Comparison of ENCODE assay signal across 8 cellular contexts in the genomic region with DNA sequence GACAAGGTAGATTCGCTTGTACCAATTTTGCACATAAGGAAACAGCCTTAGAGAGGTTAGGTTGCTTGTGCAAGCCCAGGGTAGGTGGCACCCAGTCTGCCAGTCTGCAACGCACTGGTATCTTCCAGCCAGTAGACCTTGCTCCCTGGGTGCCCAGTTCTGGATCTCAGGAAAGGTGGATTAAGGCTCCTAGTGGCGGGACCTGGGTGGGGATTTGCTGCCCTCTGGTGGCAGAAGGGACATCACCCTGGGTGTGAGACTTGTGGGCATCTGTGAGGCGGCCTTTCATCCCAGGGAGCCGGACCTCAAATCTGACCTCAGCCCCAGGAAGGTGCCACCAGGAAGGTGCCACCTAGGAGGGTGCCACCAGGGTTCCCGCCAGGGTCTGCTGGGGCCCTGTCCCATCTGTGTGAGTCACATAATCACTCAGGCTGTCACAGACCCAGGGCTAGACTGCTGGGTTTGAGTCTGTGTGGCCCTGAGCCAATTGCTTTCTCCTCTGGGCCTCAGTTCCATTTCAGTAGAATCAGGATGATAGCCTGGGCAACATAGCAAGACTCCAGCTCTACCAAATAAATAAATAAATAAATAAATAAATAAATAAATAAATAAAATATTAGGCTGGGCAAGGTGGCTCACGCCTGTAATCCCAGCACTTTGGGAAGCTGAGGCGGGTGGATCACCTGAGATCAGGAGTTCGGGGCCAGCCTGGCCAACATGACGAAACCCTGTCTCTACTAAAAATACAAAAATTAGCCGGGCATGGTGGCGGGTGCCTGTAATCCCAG. TPM values are rescaled to one million over a fixed set of nuclear protein-coding genes. Genes with fewer than 3 reads are reported as not detected.
DNase-seq lines count a peak whose midpoint lies in the region; ATAC-seq and TF ChIP-seq lines count a peak whose summit lies in the region.

No MANE protein-coding gene starts in this region.

- no peak overlapping the region for H3K4me3 Mint-ChIP-seq in activated T-cell treated with anti-CD3 and anti-CD28 coated beads, Interleukin-2, amount 50 U/mL, for 4 hours
- H3K4me3 Mint-ChIP-seq in nephron progenitor cell = no peak overlapping the region

- H3K4me2 ChIP-seq in fibroblast of lung (ENCODE audit: extremely low read depth, insufficient read depth, low read length) = no peak overlapping the region

- no peak overlapping the region for H3K27ac ChIP-seq in fibroblast of lung (ENCODE audit: insufficient read depth, low read length)

- no peak overlapping the region for H2AFZ ChIP-seq in fibroblast of lung (ENCODE audit: low read length)

- H3K9ac ChIP-seq in fibroblast of lung (ENCODE audit: insufficient read depth, low read length) = no peak overlapping the region

- no peaks in the 10 kb centered on the region for H3K4me1 ChIP-seq in fibroblast of lung (ENCODE audit: control insufficient read depth, extremely low read depth, insufficient read depth, low read length)

- H3K27me3 Mint-ChIP-seq in activated T-cell treated with anti-CD3 and anti-CD28 coated beads, Interleukin-2, amount 50 U/mL, for 4 hours (ENCODE audit: low read depth) = no peaks in the 10 kb centered on the region
- no peaks in the 10 kb centered on the region for H3K27me3 Mint-ChIP-seq in nephron progenitor cell (ENCODE audit: low read depth, poor library complexity)

- H3K4me1 Mint-ChIP-seq in activated T-cell treated with anti-CD3 and anti-CD28 coated beads, Interleukin-2, amount 50 U/mL, for 4 hours (ENCODE audit: low read depth) = peaks cover 5% of the 10 kb centered on the region
- peaks cover 6% of the 10 kb centered on the region for H3K4me1 Mint-ChIP-seq in nephron progenitor cell

- H3K9me3 ChIP-seq in fibroblast of lung (ENCODE audit: control insufficient read depth, insufficient read depth, low read depth, low read length) = no peaks in the 10 kb centered on the region

- no peak overlapping the region for H3K27ac Mint-ChIP-seq in nephron progenitor cell

- no peaks in the 10 kb centered on the region for H3K27me3 ChIP-seq in fibroblast of lung (ENCODE audit: control insufficient read depth, insufficient read depth, low read length)

- TF ChIP-seq CTCF in fibroblast of lung (conservative IDR thresholded peaks at IDR 0.05 in 1 of 2, IDR thresholded peaks at IDR 0.05 in 1 of 2; ENCODE audit: low read depth in 1 of 2, low read length in 2 of 2) = peak; percentile 83 to 92
- TF ChIP-seq CTCF in nephron progenitor cell (IDR thresholded peaks at IDR 0.05) = peak; percentile 86

- no peaks in the 10 kb centered on the region for H3K9me3 Mint-ChIP-seq in activated T-cell treated with anti-CD3 and anti-CD28 coated beads, Interleukin-2, amount 50 U/mL, for 4 hours
- H3K9me3 Mint-ChIP-seq in nephron progenitor cell = no peaks in the 10 kb centered on the region

- no peaks in the 10 kb centered on the region for H4K20me1 ChIP-seq in fibroblast of lung (ENCODE audit: control insufficient read depth, extremely low read depth, insufficient read depth, low read length)

- H3K36me3 Mint-ChIP-seq in activated T-cell treated with anti-CD3 and anti-CD28 coated beads, Interleukin-2, amount 50 U/mL, for 4 hours (ENCODE audit: insufficient read depth) = peaks cover 7% of the 10 kb centered on the region
- H3K36me3 Mint-ChIP-seq in nephron progenitor cell (ENCODE audit: low read depth) = peaks cover 30% of the 10 kb centered on the region

- H3K4me3 ChIP-seq in fibroblast of lung (replicated peaks in 1 of 4; ENCODE audit: control extremely low read depth in 1 of 4, insufficient read depth in 1 of 4, low read depth in 3 of 4, low read length in 4 of 4) = no peak overlapping the region

- DNase-seq in DMS153 treated with DMSO at 0.1 percent for 48 hours (lab: John Stamatoyannopoulos, UW; ENCODE audit: unreplicated experiment) = peak; percentile 48
- peak in 67 of 76 experiments; percentile 1 to 79 (median 50) for DNase-seq in HUDEP-2 (lab: John Stamatoyannopoulos, UW; ENCODE audit: unreplicated experiment in 76 of 76)
- DNase-seq in OCI-M1 (lab: John Stamatoyannopoulos, UW) = peak; percentile 62
- DNase-seq in activated T-cell treated with anti-CD3 and anti-CD28 coated beads, Interleukin-2, amount 50 U/mL, for 4 hours = peak; percentile 66
- DNase-seq in fibroblast of lung (ENCODE audit: low read depth in 2 of 2) = peak; percentile 47 to 73
- peak; percentile 89 for DNase-seq in nephron progenitor cell
- peak; percentile 56 for DNase-seq in stimulated activated naive CD4-positive, alpha-beta T cell treated with Interleukin-2 at 50 U/mL for 16 hours (lab: John Stamatoyannopoulos, UW)

- H3K36me3 ChIP-seq in fibroblast of lung (ENCODE audit: control insufficient read depth, insufficient read depth, low read length) = peaks cover 6% of the 10 kb centered on the region

- no peaks in the 10 kb centered on the region for H3K79me2 ChIP-seq in fibroblast of lung (ENCODE audit: control insufficient read depth, insufficient read depth, low read length)

- ATAC-seq in activated T-cell treated with anti-CD3 and anti-CD28 coated beads, Interleukin-2, amount 50 U/mL, for 4 hours = peak; percentile 82 to 83
- no peak for ATAC-seq in GM18511 (IDR thresholded peaks at IDR 0.05; ENCODE audit: unreplicated experiment)

RNA-seq across cellular contexts. Expression of gene PRKRIP1, which starts 5.3 kb away (rescaled TPM):
- 10 to 100 TPM; 24.8 to 30.1 (median 27.0) TPM for total RNA-seq in activated T-cell treated with anti-CD3 and anti-CD28 coated beads, Interleukin-2, amount 50 U/mL, for 4 hours
- 12.3 and 16.3 TPM in 2 replicates for total RNA-seq in fibroblast of lung
- 12.4 and 13.8 TPM in 2 replicates for polyA plus RNA-seq in fibroblast of lung
- polyA plus RNA-seq in fibroblast of lung (2012) = 15.3 and 18.1 TPM in 2 replicates
- polyA minus RNA-seq in fibroblast of lung (ENCODE audit: low replicate concordance) = 0.82 and 3.1 TPM in 2 replicates

RNA-seq across cellular contexts. Expression of gene SPDYE6, which starts 34.6 kb away (rescaled TPM):
- total RNA-seq in activated T-cell treated with anti-CD3 and anti-CD28 coated beads, Interleukin-2, amount 50 U/mL, for 4 hours = not detected
- not detected in 2 replicates for total RNA-seq in fibroblast of lung
- polyA plus RNA-seq in fibroblast of lung = not detected in 2 replicates
- polyA plus RNA-seq in fibroblast of lung (2012) = 0.55 and 0.68 TPM in 2 replicates
- not detected in 2 replicates for polyA minus RNA-seq in fibroblast of lung (ENCODE audit: low replicate concordance)

RNA-seq across cellular contexts. Expression of gene ORAI2, which starts 42.5 kb away (rescaled TPM):
- total RNA-seq in activated T-cell treated with anti-CD3 and anti-CD28 coated beads, Interleukin-2, amount 50 U/mL, for 4 hours = 10 to 100 TPM; 24.8 to 35.9 (median 27.4) TPM
- 14.9 and 26.6 TPM in 2 replicates for total RNA-seq in fibroblast of lung
- polyA plus RNA-seq in fibroblast of lung = 20.3 and 22.1 TPM in 2 replicates
- 40.1 and 40.2 TPM in 2 replicates for polyA plus RNA-seq in fibroblast of lung (2012)
- 62.5 and 69.8 TPM in 2 replicates for polyA minus RNA-seq in fibroblast of lung (ENCODE audit: low replicate concordance)
